ENCODE assay signal across 11 cellular contexts in the genomic region with DNA sequence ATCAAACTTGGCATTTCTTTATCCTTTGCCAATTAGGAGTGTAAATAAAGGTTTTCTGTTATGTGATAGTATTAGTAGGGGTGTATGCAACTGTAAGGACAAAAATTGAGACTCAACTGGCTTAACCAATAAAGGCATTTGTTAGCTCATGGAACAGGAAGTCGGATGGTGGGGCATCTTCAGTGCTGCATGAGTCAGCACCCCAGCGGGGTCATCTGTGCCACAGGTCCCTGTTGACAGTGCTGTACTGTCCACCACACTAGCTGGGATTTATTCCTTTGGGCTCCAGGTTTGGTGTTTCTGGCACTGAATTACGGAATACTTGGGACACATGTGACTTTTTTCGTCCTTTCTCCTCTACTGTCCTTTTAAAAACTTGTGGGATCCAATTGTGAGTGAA.
DNase-seq lines count a peak whose midpoint lies in the region; ATAC-seq and TF ChIP-seq lines count a peak whose summit lies in the region.
"Had no signal": no experiment of that assay in that cellular context is flagged by ENCODE, and none has a peak within 500 bp of the region (broad histone marks: within the 10 kb centered on the region; RNA-seq: fewer than 3 reads in every experiment).

No MANE protein-coding gene starts in this region.

- H3K27ac Mint-ChIP-seq in T-helper 17 cell (peak overlapping the region; percentile 93), glutamatergic neuron (ENCODE audit: unreplicated experiment) (no peak overlapping the region)
- peak overlapping the region; percentile 85 for H3K27ac Mint-ChIP-seq in stimulated activated effector memory CD8-positive, alpha-beta T cell treated with anti-CD3 and anti-CD28 coated beads, Interleukin-12 subunit alpha, Interleukin-12 subunit beta, amount 100 ng/mL, for 72 hours
- H3K27ac Mint-ChIP-seq: dendritic cell treated with granulocyte-macrophage colony-stimulating factor and Interleukin-4, amounts not matched to agents 40 ng/mL and 50 ng/mL, for 4 days had no signal

- DNase-seq in NOMO-1 treated with DMSO at 0.1 percent for 48 hours (lab: John Stamatoyannopoulos, UW; ENCODE audit: unreplicated experiment) (peak; percentile 11), NOMO-1 treated with dmso at 0.1 percent for 144 hours (lab: John Stamatoyannopoulos, UW; ENCODE audit: unreplicated experiment) (no peak), T-helper 17 cell (no peak), glutamatergic neuron (no peak), GDM1 (lab: John Stamatoyannopoulos, UW) (no peak)
- no peak for DNase-seq in stimulated activated effector memory CD8-positive, alpha-beta T cell treated with anti-CD3 and anti-CD28 coated beads, Interleukin-12 subunit alpha, Interleukin-12 subunit beta, amount 100 ng/mL, for 72 hours (ENCODE audit: low spot score in 2 of 2)
- DNase-seq: activated T-cell treated with anti-CD3 and anti-CD28 coated beads for 4 hours, NCI-H2171 had no signal

- TF ChIP-seq POLR2A in GM18505 (IDR thresholded peaks at IDR 0.05; ENCODE audit: borderline replicate concordance, extremely low read depth, insufficient read depth, insufficient read length), result no peak

- H3K4me1 Mint-ChIP-seq in T-helper 17 cell, result peaks cover 51% of the 10 kb centered on the region
- peaks cover 13% of the 10 kb centered on the region for H3K4me1 Mint-ChIP-seq in glutamatergic neuron (ENCODE audit: low read depth, unreplicated experiment)
- peaks cover 67% of the 10 kb centered on the region for H3K4me1 Mint-ChIP-seq in stimulated activated effector memory CD8-positive, alpha-beta T cell treated with anti-CD3 and anti-CD28 coated beads, Interleukin-12 subunit alpha, Interleukin-12 subunit beta, amount 100 ng/mL, for 72 hours

- ATAC-seq in T-helper 17 cell (no peak), GM18520 (IDR thresholded peaks at IDR 0.05; ENCODE audit: unreplicated experiment) (no peak), GM18505 (IDR thresholded peaks at IDR 0.05; ENCODE audit: unreplicated experiment) (no peak)
- ATAC-seq in stimulated activated effector memory CD8-positive, alpha-beta T cell treated with anti-CD3 and anti-CD28 coated beads, Interleukin-12 subunit alpha, Interleukin-12 subunit beta, amount 100 ng/mL, for 72 hours, result peak; percentile 67

- no peak for TF ChIP-seq CTCF in glutamatergic neuron (IDR thresholded peaks at IDR 0.05; ENCODE audit: partially characterized antibody, unreplicated experiment)

- no peak overlapping the region for H3K4me3 Mint-ChIP-seq in T-helper 17 cell
- peak overlapping the region; percentile 5 for H3K4me3 Mint-ChIP-seq in glutamatergic neuron (ENCODE audit: unreplicated experiment)
- H3K4me3 Mint-ChIP-seq in stimulated activated effector memory CD8-positive, alpha-beta T cell treated with anti-CD3 and anti-CD28 coated beads, Interleukin-12 subunit alpha, Interleukin-12 subunit beta, amount 100 ng/mL, for 72 hours, result no peak overlapping the region
- H3K4me3 Mint-ChIP-seq: dendritic cell treated with granulocyte-macrophage colony-stimulating factor and Interleukin-4, amounts not matched to agents 40 ng/mL and 50 ng/mL, for 4 days had no signal

- H3K36me3 Mint-ChIP-seq in T-helper 17 cell (ENCODE audit: low read depth), result peaks cover 17% of the 10 kb centered on the region
- peaks cover under 1% of the 10 kb centered on the region for H3K36me3 Mint-ChIP-seq in glutamatergic neuron (ENCODE audit: unreplicated experiment)
- peaks cover 94% of the 10 kb centered on the region for H3K36me3 Mint-ChIP-seq in stimulated activated effector memory CD8-positive, alpha-beta T cell treated with anti-CD3 and anti-CD28 coated beads, Interleukin-12 subunit alpha, Interleukin-12 subunit beta, amount 100 ng/mL, for 72 hours

- peaks cover 3% of the 10 kb centered on the region for H3K9me3 Mint-ChIP-seq in glutamatergic neuron (ENCODE audit: unreplicated experiment)
- H3K9me3 Mint-ChIP-seq in stimulated activated effector memory CD8-positive, alpha-beta T cell treated with anti-CD3 and anti-CD28 coated beads, Interleukin-12 subunit alpha, Interleukin-12 subunit beta, amount 100 ng/mL, for 72 hours, result no peaks in the 10 kb centered on the region
- H3K9me3 Mint-ChIP-seq: dendritic cell treated with granulocyte-macrophage colony-stimulating factor and Interleukin-4, amounts not matched to agents 40 ng/mL and 50 ng/mL, for 4 days had no signal

- no peaks in the 10 kb centered on the region for H3K9me3 ChIP-seq in T-helper 17 cell (ENCODE audit: control insufficient read depth, low read length, poor library complexity, severe bottlenecking)

- H3K27me3 Mint-ChIP-seq in T-helper 17 cell (no peaks in the 10 kb centered on the region), glutamatergic neuron (ENCODE audit: unreplicated experiment) (peaks cover 7% of the 10 kb centered on the region)
- H3K27me3 Mint-ChIP-seq: dendritic cell treated with granulocyte-macrophage colony-stimulating factor and Interleukin-4, amounts not matched to agents 40 ng/mL and 50 ng/mL, for 4 days had no signal
